ENCODE assay signal across 35 cellular contexts in genomic region chr10:88059176-88059575, GRCh38.
"Had no signal": no experiment of that assay in that cellular context is flagged by ENCODE, and none has a peak within 500 bp of the region (broad histone marks: within the 10 kb centered on the region; RNA-seq: fewer than 3 reads in every experiment).

No MANE protein-coding gene starts in this region.

- H3K27ac ChIP-seq: brain microvascular endothelial cell, cardiac muscle cell, Peyer's patch, SJCRH30, SK-N-MC had no signal

- H3K27me3 ChIP-seq: brain microvascular endothelial cell, cardiac muscle cell, Peyer's patch, SJCRH30 had no signal

- H3K4me1 ChIP-seq: SJCRH30 had no signal

- H3K4me3 ChIP-seq: cardiac muscle cell, Peyer's patch, SJCRH30, SK-N-MC had no signal

- H3K9me3 ChIP-seq: Peyer's patch, SJCRH30 had no signal

- DNase-seq: activated CD4-positive, alpha-beta T cell treated with anti-CD3 and anti-CD28 coated beads, Interleukin-2, amount 10 ng/mL, durations not matched to agents 24 days and 14 days; activated CD4-positive, alpha-beta T cell treated with anti-CD3 and anti-CD28 coated beads, Interleukin-2, amount 50 U/mL, for 4 hours; activated CD8-positive, alpha-beta T cell treated with anti-CD3 and anti-CD28 coated beads for 36 hours; activated effector memory CD4-positive, alpha-beta T cell treated with anti-CD3 and anti-CD28 coated beads, Interleukin-2, amount 50 U/mL, for 16 hours; activated naive CD4-positive, alpha-beta T cell; activated naive CD4-positive, alpha-beta T cell treated with anti-CD3 and anti-CD28 coated beads, Interleukin-2, amount 50 U/mL, for 16 hours; activated naive CD8-positive, alpha-beta T cell treated with anti-CD3 and anti-CD28 coated beads for 36 hours; activated T-cell treated with anti-CD3 and anti-CD28 coated beads, Interleukin-2, amount 50 U/mL, for 1 hour; activated T-cell treated with anti-CD3 and anti-CD28 coated beads, Interleukin-2, amount 50 U/mL, for 72 hours; amniotic stem cell; aorta; brain microvascular endothelial cell; KG1; MM.1S; MV-4-11; NCI-H1092 treated with DMSO at 0.1 percent for 48 hours; NCI-H1417; NCI-H146; NCI-H187; NCI-H2029 treated with DMSO at 0.1 percent for 48 hours; NCI-H2107; NCI-H2171; NCI-H510A; NCI-H526; NCI-H748 treated with DMSO at 0.1 percent for 48 hours; NK-92 treated with Interleukin-12 subunit alpha and Interleukin-12 subunit beta, amount 100 ng/mL, for 24 hours; PC-3; Peyer's patch; RPMI8226; SJCRH30; T-cell; T-helper 17 cell had no signal

- H3K36me3 ChIP-seq: brain microvascular endothelial cell, cardiac muscle cell, Peyer's patch, SJCRH30 had no signal

- ATAC-seq: activated CD8-positive, alpha-beta T cell treated with anti-CD3 and anti-CD28 coated beads for 36 hours; activated T-cell treated with anti-CD3 and anti-CD28 coated beads, Interleukin-2, amount 50 U/mL, for 72 hours; activated T-helper 17 cell treated with anti-CD3 and anti-CD28 coated beads, Interleukin-2, amount 50 U/mL, for 72 hours; PC-3; T-cell; T-helper 17 cell had no signal
